1 cellular context compared by ENCODE assay signal in genomic region chr20:62923669-62924566, GRCh38.
TF ChIP-seq lines count a peak whose summit lies in the region.

No MANE protein-coding gene starts in this region.

TF ChIP-seq in HepG2, 621 proteins besides CTCF, POLR2A, EP300 and RAD21 (continued from another document and continues in another):
- no peak for TF ChIP-seq CENPBD1 (CRISPR knock-in tag; IDR thresholded peaks at IDR 0.05; ENCODE audit: borderline replicate concordance, low read depth)
- TF ChIP-seq ARHGAP35 (CRISPR knock-in tag; IDR thresholded peaks at IDR 0.05; ENCODE audit: borderline replicate concordance), result no peak
- TF ChIP-seq ZSCAN9 (CRISPR knock-in tag; IDR thresholded peaks at IDR 0.05; ENCODE audit: borderline replicate concordance), result peak; percentile 57; the same call in 1 of the 2 replicates
- no peak; the same call in 1 of the 2 replicates for TF ChIP-seq ZFP37 (CRISPR knock-in tag; IDR thresholded peaks at IDR 0.05; ENCODE audit: borderline replicate concordance)
- peak; percentile 97 for TF ChIP-seq HNF4G (IDR thresholded peaks at IDR 0.05; ENCODE audit: borderline replicate concordance, low read depth, low read length)
- peak; percentile 84; the same call in 1 of the 2 replicates for TF ChIP-seq HNF4G (CRISPR knock-in tag; IDR thresholded peaks at IDR 0.05; ENCODE audit: borderline replicate concordance, low read depth)
- TF ChIP-seq ZBTB7B (CRISPR knock-in tag; IDR thresholded peaks at IDR 0.05), result peak; percentile 74; the same call in 1 of the 2 replicates
- peak; percentile 95; the same call in 1 of the 2 replicates for TF ChIP-seq TOE1 (CRISPR knock-in tag; IDR thresholded peaks at IDR 0.05)
- TF ChIP-seq SIX4 (CRISPR knock-in tag; IDR thresholded peaks at IDR 0.05), result no peak
- TF ChIP-seq ZNF737 (CRISPR knock-in tag; IDR thresholded peaks at IDR 0.05; ENCODE audit: borderline replicate concordance), result no peak
- no peak for TF ChIP-seq CCAR2 (optimal IDR thresholded peaks at IDR 0.05; ENCODE audit: low read depth, low read length)
- no peak for TF ChIP-seq ZNF710 (CRISPR knock-in tag; IDR thresholded peaks at IDR 0.05; ENCODE audit: borderline replicate concordance)
- 0 out of 4 replicates have a peak, but pooled peaks of 1 of the 2 experiments have one; percentile 0 for TF ChIP-seq MAFK (conservative IDR thresholded peaks at IDR 0.05 in 1 of 2, IDR thresholded peaks at IDR 0.05 in 1 of 2; ENCODE audit: low read length in 2 of 2)
- 0 out of 2 replicates have a peak, but pooled peaks have one; percentile 36 for TF ChIP-seq ZBTB21 (CRISPR knock-in tag; IDR thresholded peaks at IDR 0.05)
- TF ChIP-seq PBX3 (CRISPR knock-in tag; IDR thresholded peaks at IDR 0.05; ENCODE audit: borderline replicate concordance), result no peak
- no peak for TF ChIP-seq LCORL (IDR thresholded peaks at IDR 0.05)
- no peak for TF ChIP-seq LCORL (CRISPR knock-in tag; IDR thresholded peaks at IDR 0.05)
- no peak for TF ChIP-seq SMAD1 (CRISPR knock-in tag; IDR thresholded peaks at IDR 0.05; ENCODE audit: borderline replicate concordance, low read depth)
- TF ChIP-seq, protein P1, sequence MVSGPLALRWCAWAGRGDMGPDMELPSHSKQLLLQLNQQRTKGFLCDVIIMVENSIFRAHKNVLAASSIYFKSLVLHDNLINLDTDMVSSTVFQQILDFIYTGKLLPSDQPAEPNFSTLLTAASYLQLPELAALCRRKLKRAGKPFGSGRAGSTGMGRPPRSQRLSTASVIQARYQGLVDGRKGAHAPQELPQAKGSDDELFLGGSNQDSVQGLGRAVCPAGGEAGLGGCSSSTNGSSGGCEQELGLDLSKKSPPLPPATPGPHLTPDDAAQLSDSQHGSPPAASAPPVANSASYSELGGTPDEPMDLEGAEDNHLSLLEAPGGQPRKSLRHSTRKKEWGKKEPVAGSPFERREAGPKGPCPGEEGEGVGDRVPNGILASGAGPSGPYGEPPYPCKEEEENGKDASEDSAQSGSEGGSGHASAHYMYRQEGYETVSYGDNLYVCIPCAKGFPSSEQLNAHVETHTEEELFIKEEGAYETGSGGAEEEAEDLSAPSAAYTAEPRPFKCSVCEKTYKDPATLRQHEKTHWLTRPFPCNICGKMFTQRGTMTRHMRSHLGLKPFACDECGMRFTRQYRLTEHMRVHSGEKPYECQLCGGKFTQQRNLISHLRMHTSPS (CRISPR knock-in tag; IDR thresholded peaks at IDR 0.05; ENCODE audit: low read depth), result no peak
- no peak for TF ChIP-seq PBX2 (CRISPR knock-in tag; IDR thresholded peaks at IDR 0.05)
- TF ChIP-seq ZNF616 (CRISPR knock-in tag; IDR thresholded peaks at IDR 0.05; ENCODE audit: low read depth), result no peak
- TF ChIP-seq ZNF773 (CRISPR knock-in tag; IDR thresholded peaks at IDR 0.05; ENCODE audit: borderline replicate concordance), result no peak
- TF ChIP-seq ZNF235 (CRISPR knock-in tag; IDR thresholded peaks at IDR 0.05; ENCODE audit: borderline replicate concordance), result no peak
- no peak; the same call in 1 of the 2 replicates for TF ChIP-seq ELF1 (CRISPR knock-in tag; IDR thresholded peaks at IDR 0.05)
- no peak for TF ChIP-seq ZNF414 (CRISPR knock-in tag; IDR thresholded peaks at IDR 0.05)
- no peak for TF ChIP-seq ZNF18 (CRISPR knock-in tag; IDR thresholded peaks at IDR 0.05; ENCODE audit: insufficient replicate concordance)
- TF ChIP-seq E2F1 (CRISPR knock-in tag; IDR thresholded peaks at IDR 0.05), result no peak
- no peak for TF ChIP-seq ZNF724P (CRISPR knock-in tag; IDR thresholded peaks at IDR 0.05; ENCODE audit: borderline replicate concordance)
- no peak for TF ChIP-seq ZNF234 (CRISPR knock-in tag; conservative IDR thresholded peaks at IDR 0.05)
- TF ChIP-seq ZC3H13 (CRISPR knock-in tag; IDR thresholded peaks at IDR 0.05), result no peak
- no peak for TF ChIP-seq KDM2A (CRISPR knock-in tag; IDR thresholded peaks at IDR 0.05; ENCODE audit: borderline replicate concordance, low read depth)
- TF ChIP-seq CBX1 (IDR thresholded peaks at IDR 0.05; ENCODE audit: low read depth), result no peak
- TF ChIP-seq RORA (CRISPR knock-in tag; IDR thresholded peaks at IDR 0.05), result no peak
- TF ChIP-seq ZNF251 (CRISPR knock-in tag; IDR thresholded peaks at IDR 0.05), result no peak
- TF ChIP-seq, protein P2, sequence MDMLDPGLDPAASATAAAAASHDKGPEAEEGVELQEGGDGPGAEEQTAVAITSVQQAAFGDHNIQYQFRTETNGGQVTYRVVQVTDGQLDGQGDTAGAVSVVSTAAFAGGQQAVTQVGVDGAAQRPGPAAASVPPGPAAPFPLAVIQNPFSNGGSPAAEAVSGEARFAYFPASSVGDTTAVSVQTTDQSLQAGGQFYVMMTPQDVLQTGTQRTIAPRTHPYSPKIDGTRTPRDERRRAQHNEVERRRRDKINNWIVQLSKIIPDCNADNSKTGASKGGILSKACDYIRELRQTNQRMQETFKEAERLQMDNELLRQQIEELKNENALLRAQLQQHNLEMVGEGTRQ (IDR thresholded peaks at IDR 0.05; ENCODE audit: low read depth, low read length), result no peak
- TF ChIP-seq, protein P2 (CRISPR knock-in tag; IDR thresholded peaks at IDR 0.05; ENCODE audit: borderline replicate concordance), result no peak
- TF ChIP-seq TAF15 (IDR thresholded peaks at IDR 0.05; ENCODE audit: low read depth, low read length, poor library complexity, severe bottlenecking), result no peak
- no peak for TF ChIP-seq NR0B2 (CRISPR knock-in tag; IDR thresholded peaks at IDR 0.05)
- peak; percentile 1 for TF ChIP-seq TEAD3 (CRISPR knock-in tag; optimal IDR thresholded peaks at IDR 0.05; ENCODE audit: borderline replicate concordance)
- TF ChIP-seq GLMP (CRISPR knock-in tag; IDR thresholded peaks at IDR 0.05; ENCODE audit: borderline replicate concordance), result no peak
- TF ChIP-seq KDM6A (CRISPR knock-in tag; IDR thresholded peaks at IDR 0.05; ENCODE audit: low read depth), result 0 out of 2 replicates have a peak, but pooled peaks have one; percentile 37
- TF ChIP-seq THYN1 (CRISPR knock-in tag; IDR thresholded peaks at IDR 0.05; ENCODE audit: borderline replicate concordance, low read depth), result 0 out of 2 replicates have a peak, but pooled peaks have one; percentile 55
- TF ChIP-seq STAT6 (CRISPR knock-in tag; IDR thresholded peaks at IDR 0.05; ENCODE audit: borderline replicate concordance), result 0 out of 2 replicates have a peak, but pooled peaks have one; percentile 12
